Comparison of ENCODE assay signal across 9 cellular contexts in the genomic region with DNA sequence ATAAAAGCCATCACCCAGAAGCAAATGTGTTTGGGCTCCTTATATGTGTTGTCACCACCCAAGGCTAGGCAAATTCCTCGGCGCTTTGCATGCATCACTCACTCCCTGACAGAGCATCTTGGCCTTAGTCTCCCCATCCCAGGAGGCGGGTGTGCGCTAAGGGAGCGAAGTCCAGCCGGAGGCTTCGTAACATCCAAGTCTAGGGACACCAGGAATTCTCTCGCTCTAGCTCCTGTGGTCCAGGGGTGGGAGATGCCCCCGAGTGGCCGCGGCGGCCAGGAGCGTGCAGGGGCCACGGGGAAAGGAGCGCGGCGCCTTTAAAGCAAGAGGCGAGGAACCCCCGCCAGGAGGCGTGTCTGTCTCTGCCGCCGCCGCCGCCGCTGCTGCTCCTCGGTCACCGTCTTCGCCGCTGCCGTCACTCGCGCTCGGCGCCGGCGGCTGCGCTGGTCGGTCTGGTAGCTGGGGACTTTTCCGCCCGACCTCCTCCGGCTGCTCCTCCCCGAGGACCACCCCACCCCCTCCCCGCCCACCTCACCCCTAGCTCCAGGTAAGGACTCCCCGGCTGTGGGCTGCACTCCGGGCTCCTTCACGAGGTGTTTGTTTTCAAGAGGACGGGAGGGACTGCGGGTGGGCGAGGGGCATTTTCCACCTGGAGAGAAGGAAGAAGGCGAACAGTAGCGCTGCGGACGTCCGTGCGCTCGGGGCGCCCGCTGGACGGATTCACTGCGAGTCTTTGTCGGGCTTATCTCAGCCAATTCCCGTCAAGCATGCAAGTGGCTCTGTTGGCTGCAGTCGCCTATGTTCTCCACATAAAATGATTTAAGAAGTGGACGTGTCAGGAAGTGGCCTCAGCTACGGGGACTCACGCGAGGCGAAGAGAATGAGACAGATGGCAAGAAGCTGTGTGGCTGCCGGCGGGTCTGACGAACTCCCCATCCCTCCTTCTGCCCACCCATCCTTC. TPM values are rescaled to one million over a fixed set of nuclear protein-coding genes. Genes with fewer than 3 reads are reported as not detected.
DNase-seq lines count a peak whose midpoint lies in the region; ATAC-seq and TF ChIP-seq lines count a peak whose summit lies in the region.
"Had no signal": no experiment of that assay in that cellular context is flagged by ENCODE, and none has a peak within 500 bp of the region (broad histone marks: within the 10 kb centered on the region; RNA-seq: fewer than 3 reads in every experiment).

A gene (plus strand): TSS at position 418 of the 961 bp plus-strand sequence.

- H3K4me1 ChIP-seq in gastroesophageal sphincter (peaks cover 0 to 21% (median 9%) of the 10 kb centered on the region in 3 donors), prostate gland (replicated peaks) (peaks cover 4% of the 10 kb centered on the region)

- ATAC-seq in GM21390 (IDR thresholded peaks at IDR 0.05; ENCODE audit: unreplicated experiment) (peak; percentile 60), gastroesophageal sphincter (no peak), GM21447 (IDR thresholded peaks at IDR 0.05; ENCODE audit: unreplicated experiment) (no peak)

- intact Hi-C loops in prostate gland (cut with DNase I): no loop called here

- H3K9me3 ChIP-seq in gastroesophageal sphincter: no peaks in the 10 kb centered on the region
- H3K9me3 ChIP-seq in prostate gland: no peaks in the 10 kb centered on the region

- peak; percentile 60 for DNase-seq in Ammon's horn (ENCODE audit: low spot score)
- peak; percentile 7 for DNase-seq in NB4 (ENCODE audit: low read depth)
- DNase-seq in T1000 (lab: John Stamatoyannopoulos, UW): peak; percentile 35
- peak; percentile 42 for DNase-seq in prostate gland (ENCODE audit: low spot score)
- DNase-seq in superior temporal gyrus (ENCODE audit: extremely low spot score): no peak

- peak within 1 kb of the TSS in 2 of 4 donors; percentile 9 to 24 for H3K27ac ChIP-seq in gastroesophageal sphincter
- H3K27ac ChIP-seq in prostate gland: no peak within 1 kb of the TSS
- H3K27ac ChIP-seq: epithelial cell of prostate had no signal

- H3K27me3 ChIP-seq in gastroesophageal sphincter (peaks cover 95% of the 10 kb centered on the region), prostate gland (replicated peaks; ENCODE audit: insufficient read depth) (peaks cover 5% of the 10 kb centered on the region)

- 0% methylated on average over 2 to 12 of the region's 71 CpGs for WGBS in gastroesophageal sphincter (ENCODE audit: low coverage in 1 of 2), 2 donors
- under 1% methylated on average over 57 of the region's 71 CpGs for WGBS in prostate gland

- TF ChIP-seq EP300 in gastroesophageal sphincter (IDR thresholded peaks at IDR 0.05): no peak

- no peak for TF ChIP-seq POLR2A in NB4 (IDR thresholded peaks at IDR 0.05; ENCODE audit: extremely low read depth, insufficient read length)
- no peak for TF ChIP-seq POLR2A in gastroesophageal sphincter (IDR thresholded peaks at IDR 0.05)
- no peak for TF ChIP-seq POLR2A in prostate gland (IDR thresholded peaks at IDR 0.05)

- H3K36me3 ChIP-seq in gastroesophageal sphincter (no peaks in the 10 kb centered on the region), prostate gland (no peaks in the 10 kb centered on the region)

- no peak for TF ChIP-seq CTCF in NB4 (IDR thresholded peaks at IDR 0.05; ENCODE audit: low read depth, low read length)
- TF ChIP-seq CTCF in gastroesophageal sphincter (IDR thresholded peaks at IDR 0.05): peak in 2 of 4 experiments; percentile 19 to 51
- peak in 3 of 4 experiments; percentile 16 to 56 (median 52) for TF ChIP-seq CTCF in prostate gland (IDR thresholded peaks at IDR 0.05)

- no peak within 1 kb of the TSS for H3K4me3 ChIP-seq in NB4 (ENCODE audit: low read depth, low read length)
- H3K4me3 ChIP-seq in gastroesophageal sphincter: peak within 1 kb of the TSS; percentile 1 to 52
- H3K4me3 ChIP-seq in prostate gland: peak within 1 kb of the TSS; percentile 37 to 44

RNA-seq across cellular contexts. Expression of the gene that starts here (rescaled TPM):
- total RNA-seq in gastroesophageal sphincter (1 to 10 TPM in 2 of 4 donors, under 1 TPM in 2; 0.82 to 2.2 (median 1.0) TPM), prostate gland (10 to 100 TPM in 1 of 2 donors, 1 to 10 TPM in 1; 2.6 to 15.7 TPM)
